8 cellular contexts compared by ENCODE assay signal in genomic region chr5:38258319-38259061, GRCh38. TPM values are rescaled to one million over a fixed set of nuclear protein-coding genes. Genes with fewer than 3 reads are reported as not detected.
DNase-seq lines count a peak whose midpoint lies in the region; ATAC-seq and TF ChIP-seq lines count a peak whose summit lies in the region.

TSS of gene EGFLAM (plus strand) at chr5:38258559. CDS start at chr5:38258755, 196 bp downstream.

- TF ChIP-seq CTCF in BE2C (IDR thresholded peaks at IDR 0.05; ENCODE audit: low read depth, low read length), result peak; percentile 60

- H3K9me3 ChIP-seq in BE2C (no peaks in the 10 kb centered on the region), adipocyte (ENCODE audit: control insufficient read depth, low read length) (peaks cover 6% of the 10 kb centered on the region), iPS-20b (ENCODE audit: insufficient read depth, low read depth, low read length) (peaks cover 2% of the 10 kb centered on the region; the same call in 1 of the 2 replicates)

- peaks cover 83% of the 10 kb centered on the region for H3K27me3 Mint-ChIP-seq in stimulated activated naive CD8-positive, alpha-beta T cell treated with anti-CD3 and anti-CD28 coated beads, Interleukin-15, amount 100 ng/mL, for 72 hours

- H3K9ac ChIP-seq in adipocyte (ENCODE audit: low read length) (no peak within 1 kb of the TSS), iPS-20b (ENCODE audit: low read depth, low read length) (no peak within 1 kb of the TSS)

- H3K4me3 Mint-ChIP-seq in stimulated activated naive CD8-positive, alpha-beta T cell treated with anti-CD3 and anti-CD28 coated beads, Interleukin-15, amount 100 ng/mL, for 72 hours, result peak within 1 kb of the TSS; percentile 66 to 73

- intact Hi-C loops in left colon (cut with DNase I, micrococcal nuclease), result no loop called here

- peak within 1 kb of the TSS in 1 of 2 donors; percentile 71 for H3K27ac Mint-ChIP-seq in stimulated activated naive CD8-positive, alpha-beta T cell treated with anti-CD3 and anti-CD28 coated beads, Interleukin-15, amount 100 ng/mL, for 72 hours

- peak within 1 kb of the TSS; percentile 73 for H3K4me3 ChIP-seq in BE2C (ENCODE audit: low read depth, low read length)
- peak within 1 kb of the TSS; percentile 69 for H3K4me3 ChIP-seq in adipocyte (ENCODE audit: low read length)
- peak within 1 kb of the TSS; percentile 68 for H3K4me3 ChIP-seq in iPS-20b (ENCODE audit: low read length)

- H3K27me3 ChIP-seq in BE2C (no peaks in the 10 kb centered on the region), adipocyte (replicated peaks; ENCODE audit: control insufficient read depth, insufficient read depth, low read length) (peaks cover 60% of the 10 kb centered on the region), iPS-20b (ENCODE audit: insufficient read depth, low read length) (peaks cover 98% of the 10 kb centered on the region)

- ATAC-seq in stimulated activated naive CD8-positive, alpha-beta T cell treated with anti-CD3 and anti-CD28 coated beads, Interleukin-15, amount 100 ng/mL, for 72 hours, result peak; percentile 76
- no peak for ATAC-seq in left colon
- no peak for ATAC-seq in GM21619 (IDR thresholded peaks at IDR 0.05; ENCODE audit: unreplicated experiment)

- no peak within 1 kb of the TSS for H3K27ac ChIP-seq in iPS-20b (ENCODE audit: low read length)

- no peaks in the 10 kb centered on the region for H3K9me3 Mint-ChIP-seq in stimulated activated naive CD8-positive, alpha-beta T cell treated with anti-CD3 and anti-CD28 coated beads, Interleukin-15, amount 100 ng/mL, for 72 hours

- H3K36me3 ChIP-seq in BE2C (no peaks in the 10 kb centered on the region), adipocyte (ENCODE audit: control insufficient read depth, insufficient read depth, low read length, severe bottlenecking) (no peaks in the 10 kb centered on the region), iPS-20b (ENCODE audit: insufficient read depth, low read depth, low read length) (no peaks in the 10 kb centered on the region)

- DNase-seq in BE2C, result peak; percentile 75
- peak; percentile 84 for DNase-seq in HuH-7 (ENCODE audit: low spot score)
- peak; percentile 32 for DNase-seq in adipocyte (ENCODE audit: low read depth)
- peak in 1 of 2 donors; percentile 14 for DNase-seq in stimulated activated naive CD8-positive, alpha-beta T cell treated with anti-CD3 and anti-CD28 coated beads, Interleukin-15, amount 100 ng/mL, for 72 hours
- no peak for DNase-seq in left colon
- no peak for DNase-seq in CD1c-positive myeloid dendritic cell (ENCODE audit: extremely low spot score)

- peaks cover 29% of the 10 kb centered on the region for H3K4me1 Mint-ChIP-seq in stimulated activated naive CD8-positive, alpha-beta T cell treated with anti-CD3 and anti-CD28 coated beads, Interleukin-15, amount 100 ng/mL, for 72 hours

- H3K4me1 ChIP-seq in BE2C, result no peaks in the 10 kb centered on the region
- H3K4me1 ChIP-seq in adipocyte (ENCODE audit: control insufficient read depth, insufficient read depth, low read length), result peaks cover 7% of the 10 kb centered on the region
- H3K4me1 ChIP-seq in iPS-20b (ENCODE audit: insufficient read depth, low read length), result peaks cover 7% of the 10 kb centered on the region

RNA-seq across cellular contexts. Expression of gene EGFLAM, which starts in this region (rescaled TPM):
- polyA plus RNA-seq in BE2C (2012; ENCODE audit: insufficient read depth, insufficient read length, low read depth), result 2.7 TPM
- total RNA-seq in left colon, result under 1 TPM; 0.78 to 0.98 TPM

Comparison
In these comparisons a context has a peak if more than half of its experiments do, and no peak if none do; other contexts are left out.
1. DNase-seq: peak in BE2C (single experiment), HuH-7 (single experiment) and adipocyte (single experiment); none in left colon (0 of 2) and CD1c-positive myeloid dendritic cell (single experiment).
2. Peak in every context shown above with its lines, with median percentiles within 50 percentile points of each other: H3K4me3 ChIP-seq.